ENCODE assay signal across 8 cellular contexts in the genomic region with DNA sequence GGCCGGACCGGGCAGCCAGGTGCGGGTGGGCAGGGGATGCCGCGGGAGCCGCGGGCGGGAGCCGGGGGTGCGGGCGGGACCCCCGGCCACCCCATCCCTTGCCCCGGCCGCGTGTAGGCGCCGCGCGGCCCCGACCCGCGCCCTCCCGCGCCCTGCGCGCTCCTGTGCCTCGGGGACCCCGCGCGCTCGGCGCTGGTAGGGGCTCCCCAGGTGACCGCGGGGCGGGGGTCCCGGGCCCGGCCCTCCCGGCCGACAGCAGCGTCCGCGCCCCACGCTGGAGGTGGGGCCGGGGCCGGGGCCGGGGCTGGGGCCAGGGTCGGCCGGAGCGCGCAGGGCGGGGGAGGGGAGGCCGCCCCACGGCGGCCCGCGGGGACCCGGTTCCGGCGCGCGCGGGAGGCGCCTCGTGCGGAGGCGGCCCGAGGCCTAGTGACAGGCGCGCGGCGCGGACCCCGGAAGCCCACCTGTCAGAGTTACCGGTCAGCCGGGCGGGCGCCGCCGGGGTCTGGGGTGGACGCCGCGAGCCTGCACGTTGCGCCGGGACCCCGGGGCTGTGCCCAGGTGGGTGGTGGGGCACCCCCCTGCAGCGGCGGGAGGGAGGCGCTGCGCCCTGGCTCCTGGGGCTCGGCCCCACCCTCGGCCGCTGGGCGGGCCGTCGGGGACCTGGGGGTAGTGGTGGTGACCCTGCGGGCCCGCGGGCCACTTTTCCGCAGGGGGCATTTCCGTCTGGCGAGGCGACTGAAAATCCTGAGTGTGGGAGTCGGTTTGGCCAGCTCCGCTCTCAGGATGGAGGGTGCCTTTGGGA. TPM values are rescaled to one million over a fixed set of nuclear protein-coding genes. Genes with fewer than 3 reads are reported as not detected.
DNase-seq lines count a peak whose midpoint lies in the region; ATAC-seq and TF ChIP-seq lines count a peak whose summit lies in the region.

No MANE protein-coding gene starts in this region.

- H4K8ac ChIP-seq in mesenchymal stem cell (ENCODE audit: low read length) = no peak overlapping the region

- H3K4me1 ChIP-seq in Peyer's patch (peaks cover 0 to 18% (median 2%) of the 10 kb centered on the region in 4 donors), mesenchymal stem cell (ENCODE audit: control insufficient read depth, insufficient read depth, low read depth, low read length) (peaks cover 17% of the 10 kb centered on the region), suprapubic skin (peaks cover 19% of the 10 kb centered on the region)

- H3K9me3 ChIP-seq in Peyer's patch (no peaks in the 10 kb centered on the region), mesenchymal stem cell (ENCODE audit: control insufficient read depth, low read length) (no peaks in the 10 kb centered on the region), suprapubic skin (no peaks in the 10 kb centered on the region)

- peaks cover 0 to 19% (median 0%) of the 10 kb centered on the region in 3 donors for H3K36me3 ChIP-seq in Peyer's patch
- H3K36me3 ChIP-seq in mesenchymal stem cell (ENCODE audit: control insufficient read depth in 1 of 2, insufficient read depth in 2 of 2, low read depth in 1 of 2, low read length in 2 of 2) = peaks cover 33 to 37% of the 10 kb centered on the region in 2 experiments
- H3K36me3 ChIP-seq in suprapubic skin = peaks cover 6% of the 10 kb centered on the region

- no peak overlapping the region for H3K4ac ChIP-seq in mesenchymal stem cell (ENCODE audit: low read depth in 1 of 2, low read length in 2 of 2)

- CTCF ChIA-PET in activated CD4-positive, alpha-beta T cell treated with anti-CD3 and anti-CD28 coated beads for 36 hours (lab: Charles Lee) = interaction anchor here (0.7 kb wide), 1 partner anchor 118 kb away, joined by 3 read pairs; no protein-coding TSS in a partner anchor

- no peak overlapping the region for H3K23ac ChIP-seq in mesenchymal stem cell (ENCODE audit: low read length in 2 of 2)

- H3K4me3 ChIP-seq in Peyer's patch (peak overlapping the region; percentile 47 to 79 (median 67)), mesenchymal stem cell (ENCODE audit: insufficient read depth in 1 of 2, low read depth in 1 of 2, low read length in 2 of 2) (peak overlapping the region; percentile 76 to 80), suprapubic skin (peak overlapping the region; percentile 69)

- TF ChIP-seq CTCF in Peyer's patch (IDR thresholded peaks at IDR 0.05) (no peak), suprapubic skin (IDR thresholded peaks at IDR 0.05) (no peak)

- peak overlapping the region; percentile 93 for H3K4me2 ChIP-seq in mesenchymal stem cell (ENCODE audit: low read length, poor library complexity, severe bottlenecking)

- peak; percentile 51 for DNase-seq in activated CD4-positive, alpha-beta T cell treated with anti-CD3 and anti-CD28 coated beads for 36 hours
- DNase-seq in activated CD4-positive, alpha-beta T cell treated with anti-CD3 and anti-CD28 coated beads, Interleukin-2, amount 50 U/mL, for 1 hour = no peak
- peak in 2 of 3 donors; percentile 41 to 57 for DNase-seq in Peyer's patch
- no peak for DNase-seq in mesenchymal stem cell
- DNase-seq in suprapubic skin (ENCODE audit: low spot score in 2 of 2) = peak; percentile 46 to 75
- no peak for DNase-seq in A172 (ENCODE audit: low spot score)

- no peak for TF ChIP-seq POLR2A in Peyer's patch (IDR thresholded peaks at IDR 0.05)
- no peak for TF ChIP-seq POLR2A in suprapubic skin (IDR thresholded peaks at IDR 0.05)

- H2AFZ ChIP-seq in mesenchymal stem cell (ENCODE audit: low read depth, low read length) = peak overlapping the region; percentile 57

- peak overlapping the region; percentile 80 for H3K9ac ChIP-seq in mesenchymal stem cell (ENCODE audit: low read length)

- H3K27me3 ChIP-seq in Peyer's patch (no peaks in the 10 kb centered on the region), mesenchymal stem cell (ENCODE audit: control insufficient read depth in 1 of 2, insufficient read depth in 1 of 2, low read length in 2 of 2) (peaks cover 0 to 11% of the 10 kb centered on the region in 2 experiments), suprapubic skin (no peaks in the 10 kb centered on the region)

- H3K14ac ChIP-seq in mesenchymal stem cell (ENCODE audit: low read length in 2 of 2) = no peak overlapping the region

- H3K36me3 Mint-ChIP-seq in activated CD4-positive, alpha-beta T cell treated with anti-CD3 and anti-CD28 coated beads for 36 hours (ENCODE audit: low read depth) = peaks cover 36% of the 10 kb centered on the region
- H3K36me3 Mint-ChIP-seq in dendritic cell treated with granulocyte-macrophage colony-stimulating factor and Interleukin-4, amounts not matched to agents 40 ng/mL and 50 ng/mL, for 4 days (ENCODE audit: low read depth) = peaks cover 29% of the 10 kb centered on the region

- peak overlapping the region; percentile 36 for H2BK120ac ChIP-seq in mesenchymal stem cell (ENCODE audit: low read depth, low read length)

- H3K79me1 ChIP-seq in mesenchymal stem cell (replicated peaks; ENCODE audit: low read length, poor library complexity, severe bottlenecking) = peaks cover 14% of the 10 kb centered on the region

- H2AK5ac ChIP-seq in mesenchymal stem cell (ENCODE audit: low read length, severe bottlenecking) = no peak overlapping the region

- no peaks in the 10 kb centered on the region for H3K9me3 Mint-ChIP-seq in activated CD4-positive, alpha-beta T cell treated with anti-CD3 and anti-CD28 coated beads for 36 hours (ENCODE audit: low read depth)
- no peaks in the 10 kb centered on the region for H3K9me3 Mint-ChIP-seq in dendritic cell treated with granulocyte-macrophage colony-stimulating factor and Interleukin-4, amounts not matched to agents 40 ng/mL and 50 ng/mL, for 4 days

- TF ChIP-seq EP300 in suprapubic skin (IDR thresholded peaks at IDR 0.05) = no peak

- H3K27ac ChIP-seq in Peyer's patch (peak overlapping the region in 1 of 4 donors; percentile 66), mesenchymal stem cell (ENCODE audit: low read length, poor library complexity, severe bottlenecking) (no peak overlapping the region), suprapubic skin (no peak overlapping the region)

- under 1% methylated on average over 36 of the region's 105 CpGs for WGBS in mesenchymal stem cell
- under 1% methylated on average over 13 of the region's 105 CpGs for WGBS in suprapubic skin

- H3K18ac ChIP-seq in mesenchymal stem cell (ENCODE audit: low read depth in 1 of 2, low read length in 2 of 2) = peak overlapping the region in 1 of 2 experiments; percentile 60

- peaks cover 36% of the 10 kb centered on the region for H3K4me1 Mint-ChIP-seq in activated CD4-positive, alpha-beta T cell treated with anti-CD3 and anti-CD28 coated beads for 36 hours
- peaks cover 25% of the 10 kb centered on the region for H3K4me1 Mint-ChIP-seq in dendritic cell treated with granulocyte-macrophage colony-stimulating factor and Interleukin-4, amounts not matched to agents 40 ng/mL and 50 ng/mL, for 4 days (ENCODE audit: low read depth)

- H3K27me3 Mint-ChIP-seq in activated CD4-positive, alpha-beta T cell treated with anti-CD3 and anti-CD28 coated beads for 36 hours = no peaks in the 10 kb centered on the region
- no peaks in the 10 kb centered on the region for H3K27me3 Mint-ChIP-seq in dendritic cell treated with granulocyte-macrophage colony-stimulating factor and Interleukin-4, amounts not matched to agents 40 ng/mL and 50 ng/mL, for 4 days

- intact Hi-C loops in activated CD4-positive, alpha-beta T cell treated with anti-CD3 and anti-CD28 coated beads for 36 hours (cut with DNase I, micrococcal nuclease) = loop anchor here (1.0 to 5.0 kb wide), 8 partner anchors 52 to 896 kb away; a partner anchor contains a TSS
- intact Hi-C loops in dendritic cell treated with granulocyte-macrophage colony-stimulating factor and Interleukin-4, amounts not matched to agents 40 ng/mL and 50 ng/mL, for 4 days (cut with micrococcal nuclease) = no loop called here

- H4K91ac ChIP-seq in mesenchymal stem cell (ENCODE audit: low read length) = no peak overlapping the region

- peak overlapping the region; percentile 88 for H2BK15ac ChIP-seq in mesenchymal stem cell (ENCODE audit: low read depth, poor library complexity, severe bottlenecking)

- POLR2A ChIA-PET in activated CD4-positive, alpha-beta T cell treated with anti-CD3 and anti-CD28 coated beads for 36 hours (lab: Charles Lee) = no interaction called here

- H2BK5ac ChIP-seq in mesenchymal stem cell (ENCODE audit: low read depth, low read length, poor library complexity, severe bottlenecking) = no peak overlapping the region

- peak overlapping the region; percentile 80 for H3K27ac Mint-ChIP-seq in activated CD4-positive, alpha-beta T cell treated with anti-CD3 and anti-CD28 coated beads for 36 hours
- no peak overlapping the region for H3K27ac Mint-ChIP-seq in dendritic cell treated with granulocyte-macrophage colony-stimulating factor and Interleukin-4, amounts not matched to agents 40 ng/mL and 50 ng/mL, for 4 days

- peak; percentile 33 for ATAC-seq in activated CD4-positive, alpha-beta T cell treated with anti-CD3 and anti-CD28 coated beads for 36 hours
- ATAC-seq in HG02884 (IDR thresholded peaks at IDR 0.05; ENCODE audit: unreplicated experiment) = peak; percentile 31

- H2BK12ac ChIP-seq in mesenchymal stem cell (ENCODE audit: low read length in 2 of 2) = no peak overlapping the region

- peak overlapping the region; percentile 82 for H3K4me3 Mint-ChIP-seq in activated CD4-positive, alpha-beta T cell treated with anti-CD3 and anti-CD28 coated beads for 36 hours
- H3K4me3 Mint-ChIP-seq in dendritic cell treated with granulocyte-macrophage colony-stimulating factor and Interleukin-4, amounts not matched to agents 40 ng/mL and 50 ng/mL, for 4 days = peak overlapping the region; percentile 59

RNA-seq across cellular contexts. Expression of a gene that starts 0.5 kb away (rescaled TPM):
- total RNA-seq in activated CD4-positive, alpha-beta T cell treated with anti-CD3 and anti-CD28 coated beads for 36 hours = 100 to 1,000 TPM; 159 to 175 TPM
- total RNA-seq in Peyer's patch (10 to 100 TPM; 37.0 to 75.1 (median 48.0) TPM), suprapubic skin (10 to 100 TPM; 47.5 to 63.3 (median 52.0) TPM)
- 60.2 TPM for polyA plus RNA-seq in mesenchymal stem cell (2013, experiment 1 of 2)
- polyA plus RNA-seq in mesenchymal stem cell (2013, experiment 2 of 2) = 62.5 TPM
- total RNA-seq in A172 (2014; rRNA removed; shearing (Covaris generic)) = 129 and 162 TPM in 2 replicates

Comparison
In these comparisons a context has a peak if more than half of its experiments do, and no peak if none do; other contexts are left out.
1. DNase-seq: peak in activated CD4-positive, alpha-beta T cell treated with anti-CD3 and anti-CD28 coated beads for 36 hours (single experiment), Peyer's patch (2 of 3) and suprapubic skin (2 of 2); none in activated CD4-positive, alpha-beta T cell treated with anti-CD3 and anti-CD28 coated beads, Interleukin-2, amount 50 U/mL, for 1 hour (single experiment), mesenchymal stem cell (single experiment) and A172 (single experiment).
2. Peak in every context shown above with its lines, with median percentiles within 50 percentile points of each other: H3K4me3 ChIP-seq.